ENCODE assay signal across 9 cellular contexts in the genomic region with DNA sequence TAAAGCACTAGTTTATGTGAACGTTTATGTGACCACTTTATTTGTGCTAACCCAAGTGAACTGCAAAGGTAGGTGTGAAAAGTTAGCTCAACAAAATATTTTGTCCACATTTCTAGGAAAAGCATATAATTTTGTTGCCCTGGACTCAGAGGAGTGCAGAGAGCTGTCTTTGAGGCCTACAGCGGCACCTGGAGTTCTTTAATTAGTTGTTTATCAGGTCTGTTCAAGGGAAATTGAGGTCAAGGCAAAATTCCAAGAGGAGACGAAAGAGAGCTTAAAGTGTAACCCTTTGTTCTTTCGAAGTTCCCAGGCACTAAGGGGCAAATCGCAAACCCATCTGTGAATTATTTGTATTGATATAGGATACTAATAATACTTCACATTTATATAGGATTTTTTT. TPM values are rescaled to one million over a fixed set of nuclear protein-coding genes. Genes with fewer than 3 reads are reported as not detected.
DNase-seq lines count a peak whose midpoint lies in the region; ATAC-seq and TF ChIP-seq lines count a peak whose summit lies in the region.
"Had no signal": no experiment of that assay in that cellular context is flagged by ENCODE, and none has a peak within 500 bp of the region (broad histone marks: within the 10 kb centered on the region; RNA-seq: fewer than 3 reads in every experiment).

No MANE protein-coding gene starts in this region.

- H3K4me1 ChIP-seq in duodenal mucosa (ENCODE audit: control insufficient read depth in 1 of 2, insufficient read depth in 2 of 2, low read length in 2 of 2) (peaks cover 12 to 21% of the 10 kb centered on the region in 2 donors), vagina (peaks cover 12% of the 10 kb centered on the region)

- peak overlapping the region; percentile 83 for H3K4me3 Mint-ChIP-seq in activated naive CD8-positive, alpha-beta T cell
- H3K4me3 Mint-ChIP-seq in activated naive CD8-positive, alpha-beta T cell treated with anti-CD3 and anti-CD28 coated beads for 36 hours: no peak overlapping the region
- H3K4me3 Mint-ChIP-seq in mesothelial cell of epicardium: peak overlapping the region; percentile 74

- H3K27me3 ChIP-seq in duodenal mucosa (ENCODE audit: control insufficient read depth in 1 of 2, insufficient read depth in 2 of 2, low read length in 2 of 2): peaks cover 0 to 7% of the 10 kb centered on the region in 2 donors
- no peaks in the 10 kb centered on the region for H3K27me3 ChIP-seq in vagina

- H3K36me3 ChIP-seq in duodenal mucosa (ENCODE audit: control insufficient read depth in 1 of 2, insufficient read depth in 2 of 2, low read length in 2 of 2) (no peaks in the 10 kb centered on the region), vagina (no peaks in the 10 kb centered on the region)

- peaks cover 29% of the 10 kb centered on the region for H3K4me1 Mint-ChIP-seq in activated naive CD8-positive, alpha-beta T cell (ENCODE audit: low read depth)
- peaks cover 39% of the 10 kb centered on the region for H3K4me1 Mint-ChIP-seq in activated naive CD8-positive, alpha-beta T cell treated with anti-CD3 and anti-CD28 coated beads for 36 hours
- peaks cover 20% of the 10 kb centered on the region for H3K4me1 Mint-ChIP-seq in mesothelial cell of epicardium

- H3K36me3 Mint-ChIP-seq in activated naive CD8-positive, alpha-beta T cell: peaks cover 6% of the 10 kb centered on the region
- no peaks in the 10 kb centered on the region for H3K36me3 Mint-ChIP-seq in activated naive CD8-positive, alpha-beta T cell treated with anti-CD3 and anti-CD28 coated beads for 36 hours
- no peaks in the 10 kb centered on the region for H3K36me3 Mint-ChIP-seq in mesothelial cell of epicardium

- no peaks in the 10 kb centered on the region for H3K9me3 Mint-ChIP-seq in activated naive CD8-positive, alpha-beta T cell (ENCODE audit: low read depth)
- H3K9me3 Mint-ChIP-seq in activated naive CD8-positive, alpha-beta T cell treated with anti-CD3 and anti-CD28 coated beads for 36 hours: peaks cover 2% of the 10 kb centered on the region
- no peaks in the 10 kb centered on the region for H3K9me3 Mint-ChIP-seq in mesothelial cell of epicardium

- ATAC-seq in HG03565 (IDR thresholded peaks at IDR 0.05; ENCODE audit: unreplicated experiment): no peak

- H3K9ac ChIP-seq in duodenal mucosa (ENCODE audit: low read depth in 1 of 2, low read length in 2 of 2): peak overlapping the region; percentile 78 to 85

- TF ChIP-seq CTCF in mesothelial cell of epicardium (IDR thresholded peaks at IDR 0.05; ENCODE audit: unreplicated experiment) (no peak), vagina (IDR thresholded peaks at IDR 0.05) (no peak)

- TF ChIP-seq POLR2A in vagina (IDR thresholded peaks at IDR 0.05): no peak

- peak overlapping the region; percentile 72 to 82 for H3K4me3 ChIP-seq in duodenal mucosa (ENCODE audit: low read depth in 1 of 2, low read length in 2 of 2)
- H3K4me3 ChIP-seq in vagina: peak overlapping the region in 1 of 2 donors; percentile 57

- intact Hi-C loops in vagina (cut with DNase I): no loop called here

- H3K27me3 Mint-ChIP-seq in activated naive CD8-positive, alpha-beta T cell: peaks cover 33% of the 10 kb centered on the region
- H3K27me3 Mint-ChIP-seq in activated naive CD8-positive, alpha-beta T cell treated with anti-CD3 and anti-CD28 coated beads for 36 hours: peaks cover 59% of the 10 kb centered on the region
- H3K27me3 Mint-ChIP-seq in mesothelial cell of epicardium (ENCODE audit: low read depth): peaks cover 58% of the 10 kb centered on the region

- peak overlapping the region; percentile 17 for H3K27ac ChIP-seq in duodenal mucosa (ENCODE audit: low read depth, low read length)
- peak overlapping the region; percentile 75 for H3K27ac ChIP-seq in vagina
- H3K27ac ChIP-seq: C4-2B had no signal

- H3K9me3 ChIP-seq in duodenal mucosa (ENCODE audit: control insufficient read depth in 1 of 2, low read length in 2 of 2) (no peaks in the 10 kb centered on the region), vagina (no peaks in the 10 kb centered on the region)

- H3K27ac Mint-ChIP-seq in activated naive CD8-positive, alpha-beta T cell: no peak overlapping the region
- H3K27ac Mint-ChIP-seq in activated naive CD8-positive, alpha-beta T cell treated with anti-CD3 and anti-CD28 coated beads for 36 hours: no peak overlapping the region
- no peak overlapping the region for H3K27ac Mint-ChIP-seq in mesothelial cell of epicardium

- no peak for DNase-seq in activated naive CD8-positive, alpha-beta T cell treated with anti-CD3 and anti-CD28 coated beads for 36 hours
- DNase-seq in mesothelial cell of epicardium (ENCODE audit: low spot score in 2 of 2, unreplicated experiment in 2 of 2) (no peak), vagina (ENCODE audit: extremely low spot score in 2 of 2) (no peak), A172 (ENCODE audit: low spot score) (no peak), foreskin melanocyte (no peak)

RNA-seq across cellular contexts. Expression of a gene that starts 1.4 kb away (rescaled TPM):
- total RNA-seq in activated naive CD8-positive, alpha-beta T cell treated with anti-CD3 and anti-CD28 coated beads for 36 hours: under 1 TPM; 0.14 to 0.20 TPM
- total RNA-seq in mesothelial cell of epicardium (0.18 to 0.23 TPM (median 0.20 TPM) in 3 replicates), vagina (2.7 TPM)
- 0.02 and 0.07 TPM in 2 replicates for total RNA-seq in A172 (2014; rRNA removed; shearing (Covaris generic))

RNA-seq across cellular contexts. Expression of a gene that starts 42.4 kb away (rescaled TPM):
- total RNA-seq in activated naive CD8-positive, alpha-beta T cell treated with anti-CD3 and anti-CD28 coated beads for 36 hours: 1 to 10 TPM; 7.0 to 8.4 TPM
- total RNA-seq in mesothelial cell of epicardium (43.6 to 48.0 TPM (median 47.8 TPM) in 3 replicates), vagina (20.9 TPM)
- total RNA-seq in A172 (2014; rRNA removed; shearing (Covaris generic)): 39.7 and 44.5 TPM in 2 replicates
